8 cellular contexts compared by ENCODE assay signal in the genomic region with DNA sequence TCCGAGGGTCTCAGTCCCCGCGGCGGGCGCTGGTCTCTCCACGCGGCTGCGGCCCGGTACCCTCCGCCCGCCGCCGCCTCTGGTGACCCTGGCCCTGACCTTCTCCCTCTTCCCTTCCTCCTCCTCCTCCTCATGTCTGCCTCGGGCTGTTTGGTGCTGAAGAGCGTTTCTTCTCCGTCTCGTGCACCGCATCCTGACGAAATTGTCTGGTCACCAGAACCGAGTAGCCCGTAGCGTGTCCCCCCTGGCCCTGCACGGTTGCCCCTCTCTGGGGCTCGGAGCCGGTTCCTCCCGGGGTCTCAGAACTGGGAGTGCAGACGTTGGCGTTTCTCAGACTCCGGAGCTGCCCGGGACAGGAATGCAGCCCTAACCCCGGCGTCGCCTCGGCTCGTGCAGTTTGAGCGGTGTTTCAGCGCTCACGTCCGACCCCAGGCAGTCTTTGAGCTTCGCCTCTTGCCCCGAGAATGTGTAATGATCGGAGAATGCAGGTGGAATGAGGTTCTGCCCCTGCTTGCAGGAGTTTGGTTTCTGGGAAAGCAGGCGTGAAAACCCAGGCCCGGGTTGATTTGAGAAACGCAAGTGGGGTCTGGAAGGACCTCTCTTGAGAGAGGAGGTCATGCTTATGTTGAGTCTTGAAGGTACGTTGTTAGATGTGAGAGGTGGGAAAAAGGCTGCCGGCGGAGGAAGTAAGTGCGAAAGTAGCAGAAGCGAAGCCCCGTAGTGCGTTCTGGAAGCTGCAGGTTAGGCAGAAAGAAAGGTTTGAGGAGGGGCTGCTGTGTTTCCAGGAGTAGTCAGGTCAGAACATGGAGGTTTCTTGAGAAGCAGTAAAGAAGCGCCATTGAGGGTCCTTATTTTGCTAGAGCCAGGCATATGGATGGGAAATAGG.
DNase-seq lines count a peak whose midpoint lies in the region; ATAC-seq, FAIRE-seq and TF ChIP-seq lines count a peak whose summit lies in the region.

No MANE protein-coding gene starts in this region.

- peak; percentile 12 for DNase-seq in activated CD4-positive, CD25-positive, alpha-beta regulatory T cell treated with anti-CD3 and anti-CD28 coated beads, Interleukin-2, amount 50 U/mL, for 16 hours (ENCODE audit: low read depth, low spot score)
- no peak for DNase-seq in activated CD4-positive, CD25-positive, alpha-beta regulatory T cell (lab: John Stamatoyannopoulos, UW)
- DNase-seq in RWPE1 (ENCODE audit: low spot score): peak; percentile 58
- DNase-seq in ecto neural progenitor cell (ENCODE audit: low spot score): peak; percentile 81
- DNase-seq in SKM-1 (lab: John Stamatoyannopoulos, UW; ENCODE audit: unreplicated experiment): no peak
- DNase-seq in RCC 7860 (ENCODE audit: low spot score): no peak

- TF ChIP-seq CTCF in RWPE1 (conservative IDR thresholded peaks at IDR 0.05; ENCODE audit: low read depth): no peak

- CTCF ChIA-PET in RWPE1 (lab: Yijun Ruan, JAX): interaction anchor here (0.6 to 1.6 kb wide), 3 partner anchors 312 to 447 kb away, joined by 3 to 8 read pairs (median 5); no protein-coding TSS in a partner anchor

- H3K27me3 ChIP-seq in mucosa of rectum (ENCODE audit: control insufficient read depth in 2 of 2, insufficient read depth in 2 of 2, low read length in 2 of 2): no peaks in the 10 kb centered on the region

- H3K9me3 ChIP-seq in mucosa of rectum (ENCODE audit: control insufficient read depth in 2 of 2, low read length in 2 of 2): no peaks in the 10 kb centered on the region

- H3K27ac ChIP-seq in RWPE1 (peak overlapping the region; percentile 75), mucosa of rectum (ENCODE audit: low read depth in 2 of 2, low read length in 2 of 2) (peak overlapping the region; percentile 47 to 78)

- peak overlapping the region; percentile 76 to 92 for H3K4me3 ChIP-seq in mucosa of rectum (ENCODE audit: low read length in 2 of 2)

- no peaks in the 10 kb centered on the region for H3K36me3 ChIP-seq in mucosa of rectum (ENCODE audit: control insufficient read depth in 2 of 2, insufficient read depth in 2 of 2, low read length in 2 of 2)

- peak; percentile 19 for ATAC-seq in HG02852 (IDR thresholded peaks at IDR 0.05; ENCODE audit: unreplicated experiment)

- POLR2A ChIA-PET in RWPE1 (lab: Yijun Ruan, JAX; ENCODE audit: low non-redundant PET): interaction anchor here (0.6 kb wide), 1 partner anchor 11 kb away, joined by 3 read pairs; no protein-coding TSS in a partner anchor

- no peak for FAIRE-seq in RCC 7860 (lab: Jason Lieb, UNC)

- H3K4me1 ChIP-seq in mucosa of rectum (ENCODE audit: control insufficient read depth in 2 of 2, insufficient read depth in 2 of 2, low read length in 2 of 2): peaks cover 19 to 24% of the 10 kb centered on the region in 2 donors

- peak overlapping the region; percentile 83 to 84 for H3K9ac ChIP-seq in mucosa of rectum (ENCODE audit: low read depth in 1 of 2, low read length in 2 of 2)

Comparison
In these comparisons a context has a peak if more than half of its experiments do, and no peak if none do; other contexts are left out.
1. DNase-seq: peak in activated CD4-positive, CD25-positive, alpha-beta regulatory T cell treated with anti-CD3 and anti-CD28 coated beads, Interleukin-2, amount 50 U/mL, for 16 hours (single experiment), RWPE1 (single experiment) and ecto neural progenitor cell (single experiment); none in activated CD4-positive, CD25-positive, alpha-beta regulatory T cell (0 of 4), SKM-1 (single experiment) and RCC 7860 (single experiment).